Comparison of ENCODE assay signal across 24 cellular contexts in genomic region chr2:181224866-181225265, GRCh38.
DNase-seq lines count a peak whose midpoint lies in the region; ATAC-seq and TF ChIP-seq lines count a peak whose summit lies in the region.
"Had no signal": no experiment of that assay in that cellular context is flagged by ENCODE, and none has a peak within 500 bp of the region (broad histone marks: within the 10 kb centered on the region; RNA-seq: fewer than 3 reads in every experiment).

No MANE protein-coding gene starts in this region.

- peak overlapping the region; percentile 88 to 99 (median 94) for H3K27ac Mint-ChIP-seq in CD4-positive, alpha-beta memory T cell
- H3K27ac Mint-ChIP-seq in activated T-helper 1 cell treated with anti-CD3 and anti-CD28 coated beads, Interleukin-12 subunit alpha, Interleukin-12 subunit beta, Interleukin-2, Interleukin-4 antibody, amounts not matched to agents 30 ng/mL and 10 ng/mL and 1 ng/mL, durations not matched to agents 14 hours and 24 hours and 36 hours, result peak overlapping the region; percentile 92
- peak overlapping the region in 5 of 6 donors; percentile 53 to 87 (median 69) for H3K27ac Mint-ChIP-seq in immature natural killer cell
- H3K27ac Mint-ChIP-seq: brain had no signal

- peaks cover 0 to 42% (median 17%) of the 10 kb centered on the region in 8 donors for H3K9me3 Mint-ChIP-seq in CD4-positive, alpha-beta memory T cell
- H3K9me3 Mint-ChIP-seq in activated T-helper 1 cell treated with anti-CD3 and anti-CD28 coated beads, Interleukin-12 subunit alpha, Interleukin-12 subunit beta, Interleukin-2, Interleukin-4 antibody, amounts not matched to agents 30 ng/mL and 10 ng/mL and 1 ng/mL, durations not matched to agents 14 hours and 24 hours and 36 hours, result peaks cover 43% of the 10 kb centered on the region
- no peaks in the 10 kb centered on the region for H3K9me3 Mint-ChIP-seq in immature natural killer cell
- H3K9me3 Mint-ChIP-seq: brain had no signal

- CTCF ChIA-PET in CD4-positive, alpha-beta memory T cell (lab: Charles Lee; ENCODE audit: partially characterized antibody), result interaction anchor here (1.0 to 2.2 kb wide), 2 partner anchors 46 to 232 kb away, joined by 4 to 5 read pairs; no protein-coding TSS in a partner anchor

- intact Hi-C loops in CD4-positive, alpha-beta memory T cell (cut with micrococcal nuclease), result loop anchor here (2.0 to 5.0 kb wide), 5 partner anchors 14 to 118 kb away; no protein-coding TSS in a partner anchor
- intact Hi-C loops in activated T-helper 1 cell treated with anti-CD3 and anti-CD28 coated beads, Interleukin-12 subunit alpha, Interleukin-12 subunit beta, Interleukin-2, Interleukin-4 antibody, amounts not matched to agents 30 ng/mL and 10 ng/mL and 1 ng/mL, durations not matched to agents 14 hours and 24 hours and 36 hours (cut with micrococcal nuclease), result loop anchor here (1.0 to 5.0 kb wide), 5 partner anchors 46 to 232 kb away; partner anchors contain the start of gene ITGA4

- no peaks in the 10 kb centered on the region for H3K27me3 Mint-ChIP-seq in CD4-positive, alpha-beta memory T cell
- H3K27me3 Mint-ChIP-seq in activated T-helper 1 cell treated with anti-CD3 and anti-CD28 coated beads, Interleukin-12 subunit alpha, Interleukin-12 subunit beta, Interleukin-2, Interleukin-4 antibody, amounts not matched to agents 30 ng/mL and 10 ng/mL and 1 ng/mL, durations not matched to agents 14 hours and 24 hours and 36 hours (ENCODE audit: insufficient read depth), result no peaks in the 10 kb centered on the region
- peaks cover 0 to 2% (median 0%) of the 10 kb centered on the region in 3 donors for H3K27me3 Mint-ChIP-seq in immature natural killer cell (ENCODE audit: low read depth in 3 of 3)

- H3K4me1 ChIP-seq in CD4-positive, alpha-beta memory T cell (ENCODE audit: insufficient read depth, low read length), result peaks cover 37% of the 10 kb centered on the region
- H3K4me1 ChIP-seq in gastroesophageal sphincter, result no peaks in the 10 kb centered on the region

- no peak for TF ChIP-seq CTCF in gastroesophageal sphincter (IDR thresholded peaks at IDR 0.05)

- no peak for TF ChIP-seq EP300 in gastroesophageal sphincter (IDR thresholded peaks at IDR 0.05)

- no peak overlapping the region for H3K4me3 ChIP-seq in CD4-positive, alpha-beta memory T cell (ENCODE audit: low read length in 2 of 2)
- H3K4me3 ChIP-seq in gastroesophageal sphincter, result no peak overlapping the region
- H3K4me3 ChIP-seq: GM23248, skin epidermis had no signal

- no peaks in the 10 kb centered on the region for H3K36me3 ChIP-seq in CD4-positive, alpha-beta memory T cell (ENCODE audit: insufficient read depth, low read length)
- no peaks in the 10 kb centered on the region for H3K36me3 ChIP-seq in gastroesophageal sphincter

- H3K4me1 Mint-ChIP-seq in CD4-positive, alpha-beta memory T cell, result peaks cover 22 to 40% (median 30%) of the 10 kb centered on the region in 4 donors
- H3K4me1 Mint-ChIP-seq in activated T-helper 1 cell treated with anti-CD3 and anti-CD28 coated beads, Interleukin-12 subunit alpha, Interleukin-12 subunit beta, Interleukin-2, Interleukin-4 antibody, amounts not matched to agents 30 ng/mL and 10 ng/mL and 1 ng/mL, durations not matched to agents 14 hours and 24 hours and 36 hours (ENCODE audit: low read depth), result peaks cover 31% of the 10 kb centered on the region
- H3K4me1 Mint-ChIP-seq in immature natural killer cell, result peaks cover 22 to 32% of the 10 kb centered on the region in 2 donors
- H3K4me1 Mint-ChIP-seq: brain had no signal

- H3K36me3 Mint-ChIP-seq in CD4-positive, alpha-beta memory T cell, result peaks cover 24 to 40% of the 10 kb centered on the region in 2 donors
- peaks cover 33% of the 10 kb centered on the region for H3K36me3 Mint-ChIP-seq in activated T-helper 1 cell treated with anti-CD3 and anti-CD28 coated beads, Interleukin-12 subunit alpha, Interleukin-12 subunit beta, Interleukin-2, Interleukin-4 antibody, amounts not matched to agents 30 ng/mL and 10 ng/mL and 1 ng/mL, durations not matched to agents 14 hours and 24 hours and 36 hours (ENCODE audit: low read depth)
- H3K36me3 Mint-ChIP-seq in immature natural killer cell, result peaks cover 24 to 29% (median 28%) of the 10 kb centered on the region in 3 donors
- H3K36me3 Mint-ChIP-seq: brain had no signal

- peak overlapping the region; percentile 31 to 80 (median 61) for H3K4me3 Mint-ChIP-seq in CD4-positive, alpha-beta memory T cell
- peak overlapping the region; percentile 63 for H3K4me3 Mint-ChIP-seq in activated T-helper 1 cell treated with anti-CD3 and anti-CD28 coated beads, Interleukin-12 subunit alpha, Interleukin-12 subunit beta, Interleukin-2, Interleukin-4 antibody, amounts not matched to agents 30 ng/mL and 10 ng/mL and 1 ng/mL, durations not matched to agents 14 hours and 24 hours and 36 hours
- H3K4me3 Mint-ChIP-seq in immature natural killer cell, result peak overlapping the region in 3 of 5 donors; percentile 1 to 72 (median 3)
- H3K4me3 Mint-ChIP-seq: brain had no signal

- H3K27me3 ChIP-seq in CD4-positive, alpha-beta memory T cell (ENCODE audit: insufficient read depth, low read length), result no peaks in the 10 kb centered on the region
- no peaks in the 10 kb centered on the region for H3K27me3 ChIP-seq in gastroesophageal sphincter

- no peak for TF ChIP-seq POLR2A in gastroesophageal sphincter (IDR thresholded peaks at IDR 0.05)

- POLR2A ChIA-PET in CD4-positive, alpha-beta memory T cell (lab: Charles Lee; ENCODE audit: partially characterized antibody), result interaction anchor here (0.6 to 3.8 kb wide), 11 partner anchors 12 to 232 kb away, joined by 3 to 27 read pairs (median 6); partner anchors contain the start of gene ITGA4

- peak overlapping the region; percentile 61 for H3K27ac ChIP-seq in CD4-positive, alpha-beta memory T cell (ENCODE audit: low read depth, low read length)
- H3K27ac ChIP-seq in gastroesophageal sphincter, result no peak overlapping the region
- H3K27ac ChIP-seq: GM23248 had no signal

- no peak for DNase-seq in activated CD4-positive, CD25-positive, alpha-beta regulatory T cell (lab: John Stamatoyannopoulos, UW)
- peak in 4 of 5 donors; percentile 50 to 71 (median 60) for DNase-seq in CD4-positive, alpha-beta memory T cell
- no peak for DNase-seq in activated T-helper 1 cell treated with anti-CD3 and anti-CD28 coated beads, Interleukin-12 subunit alpha, Interleukin-12 subunit beta, Interleukin-2, Interleukin-4 antibody, amounts not matched to agents 30 ng/mL and 10 ng/mL and 1 ng/mL, durations not matched to agents 14 hours and 24 hours and 36 hours (ENCODE audit: low spot score)
- DNase-seq in immature natural killer cell, result no peak
- DNase-seq: 8988T; activated CD4-positive, CD25-positive, alpha-beta regulatory T cell treated with anti-CD3 and anti-CD28 coated beads, Interleukin-2, amount 50 U/mL, for 72 hours; activated CD8-positive, alpha-beta memory T cell treated with anti-CD3 and anti-CD28 coated beads, Interleukin-2, amount 50 U/mL, for 4 hours; DMS53; effector CD4-positive, alpha-beta T cell; erythroblast; foreskin fibroblast; GDM1; GM23248; KG1; NCI-H1436; NCI-H510A treated with DMSO at 0.1 percent for 48 hours; PC-3; Right ventricle myocardium superior had no signal

- no peaks in the 10 kb centered on the region for H3K9me3 ChIP-seq in CD4-positive, alpha-beta memory T cell (ENCODE audit: control insufficient read depth in 1 of 2, low read length in 2 of 2)
- no peaks in the 10 kb centered on the region for H3K9me3 ChIP-seq in gastroesophageal sphincter

- 87 to 97% methylated on average over 3 of the region's 3 CpGs for WGBS in gastroesophageal sphincter (ENCODE audit: low coverage in 1 of 2), 2 donors

- ATAC-seq in activated CD4-positive, CD25-positive, alpha-beta regulatory T cell treated with anti-CD3 and anti-CD28 coated beads, Interleukin-2, amount 50 U/mL, for 24 hours, result peak; percentile 87 to 93
- ATAC-seq in GM21526 (IDR thresholded peaks at IDR 0.05; ENCODE audit: low FRiP score, unreplicated experiment), result no peak
- no peak for ATAC-seq in gastroesophageal sphincter
- no peak for ATAC-seq in GM18870 (IDR thresholded peaks at IDR 0.05; ENCODE audit: unreplicated experiment)
- ATAC-seq: PC-3 had no signal

Comparison
In these comparisons a context has a peak if more than half of its experiments do, and no peak if none do; other contexts are left out.
1. ATAC-seq: peak in activated CD4-positive, CD25-positive, alpha-beta regulatory T cell treated with anti-CD3 and anti-CD28 coated beads, Interleukin-2, amount 50 U/mL, for 24 hours (2 of 2); none in GM21526 (single experiment), gastroesophageal sphincter (single experiment) and GM18870 (single experiment).
2. DNase-seq: peak in CD4-positive, alpha-beta memory T cell (4 of 5); none in activated CD4-positive, CD25-positive, alpha-beta regulatory T cell (0 of 4), activated T-helper 1 cell treated with anti-CD3 and anti-CD28 coated beads, Interleukin-12 subunit alpha, Interleukin-12 subunit beta, Interleukin-2, Interleukin-4 antibody, amounts not matched to agents 30 ng/mL and 10 ng/mL and 1 ng/mL, durations not matched to agents 14 hours and 24 hours and 36 hours (single experiment) and immature natural killer cell (0 of 3).
3. H3K4me3 Mint-ChIP-seq: peak in every context shown above with its lines; median percentile 63 in activated T-helper 1 cell treated with anti-CD3 and anti-CD28 coated beads, Interleukin-12 subunit alpha, Interleukin-12 subunit beta, Interleukin-2, Interleukin-4 antibody, amounts not matched to agents 30 ng/mL and 10 ng/mL and 1 ng/mL, durations not matched to agents 14 hours and 24 hours and 36 hours; 61 in CD4-positive, alpha-beta memory T cell; 3 in immature natural killer cell.
4. Peak in every context shown above with its lines, with median percentiles within 50 percentile points of each other: H3K27ac Mint-ChIP-seq.